In genomic region chr1:161382214-161383019, GRCh38 we compare ENCODE assay signal across 8 cellular contexts. TPM values are rescaled to one million over a fixed set of nuclear protein-coding genes. Genes with fewer than 3 reads are reported as not detected.
DNase-seq lines count a peak whose midpoint lies in the region; ATAC-seq and TF ChIP-seq lines count a peak whose summit lies in the region.

No MANE protein-coding gene starts in this region.

- peaks cover 28% of the 10 kb centered on the region for H3K4me1 ChIP-seq in adipocyte (ENCODE audit: control insufficient read depth, insufficient read depth, low read length)
- peaks cover 0 to 16% (median 9%) of the 10 kb centered on the region in 4 donors for H3K4me1 ChIP-seq in sigmoid colon

- H3K36me3 ChIP-seq in adipocyte (ENCODE audit: control insufficient read depth, insufficient read depth, low read length, severe bottlenecking) (no peaks in the 10 kb centered on the region), sigmoid colon (no peaks in the 10 kb centered on the region)

- TF ChIP-seq EP300 in sigmoid colon (IDR thresholded peaks at IDR 0.05), result peak in 1 of 4 donors; percentile 16

- peak; percentile 82 for TF ChIP-seq CTCF in CD14-positive monocyte (IDR thresholded peaks at IDR 0.05)
- TF ChIP-seq CTCF in sigmoid colon (IDR thresholded peaks at IDR 0.05), result peak; percentile 62 to 73 (median 66)

- H3K9ac ChIP-seq in adipocyte (ENCODE audit: low read length), result peak overlapping the region; percentile 62

- H3K27me3 ChIP-seq in adipocyte (replicated peaks; ENCODE audit: control insufficient read depth, insufficient read depth, low read length) (no peaks in the 10 kb centered on the region), sigmoid colon (no peaks in the 10 kb centered on the region)

- peaks cover 0 to 2% (median 0%) of the 10 kb centered on the region in 7 donors for H3K9me3 Mint-ChIP-seq in CD14-positive monocyte
- H3K9me3 Mint-ChIP-seq in activated T-helper 1 cell treated with anti-CD3 and anti-CD28 coated beads, Interleukin-12 subunit alpha, Interleukin-12 subunit beta, Interleukin-2, Interleukin-4 antibody, amounts not matched to agents 30 ng/mL and 10 ng/mL and 1 ng/mL, durations not matched to agents 14 hours and 24 hours and 36 hours, result no peaks in the 10 kb centered on the region

- H3K4me3 Mint-ChIP-seq in CD14-positive monocyte, result no peak overlapping the region
- no peak overlapping the region for H3K4me3 Mint-ChIP-seq in activated T-helper 1 cell treated with anti-CD3 and anti-CD28 coated beads, Interleukin-12 subunit alpha, Interleukin-12 subunit beta, Interleukin-2, Interleukin-4 antibody, amounts not matched to agents 30 ng/mL and 10 ng/mL and 1 ng/mL, durations not matched to agents 14 hours and 24 hours and 36 hours

- ATAC-seq in left cardiac atrium (peak; percentile 85 to 94), GM19351 (IDR thresholded peaks at IDR 0.05; ENCODE audit: unreplicated experiment) (no peak)

- peaks cover 12% of the 10 kb centered on the region for H3K4me1 Mint-ChIP-seq in CD14-positive monocyte
- H3K4me1 Mint-ChIP-seq in activated T-helper 1 cell treated with anti-CD3 and anti-CD28 coated beads, Interleukin-12 subunit alpha, Interleukin-12 subunit beta, Interleukin-2, Interleukin-4 antibody, amounts not matched to agents 30 ng/mL and 10 ng/mL and 1 ng/mL, durations not matched to agents 14 hours and 24 hours and 36 hours (ENCODE audit: low read depth), result peaks cover 18% of the 10 kb centered on the region

- H3K27ac ChIP-seq in sigmoid colon, result peak overlapping the region; percentile 48 to 81 (median 65)

- H3K27ac Mint-ChIP-seq in CD14-positive monocyte, result peak overlapping the region in 3 of 7 donors; percentile 11 to 79 (median 25)
- no peak overlapping the region for H3K27ac Mint-ChIP-seq in activated T-helper 1 cell treated with anti-CD3 and anti-CD28 coated beads, Interleukin-12 subunit alpha, Interleukin-12 subunit beta, Interleukin-2, Interleukin-4 antibody, amounts not matched to agents 30 ng/mL and 10 ng/mL and 1 ng/mL, durations not matched to agents 14 hours and 24 hours and 36 hours

- H3K9me3 ChIP-seq in adipocyte (ENCODE audit: control insufficient read depth, low read length), result no peaks in the 10 kb centered on the region
- no peaks in the 10 kb centered on the region for H3K9me3 ChIP-seq in sigmoid colon

- peaks cover 1 to 7% (median 2%) of the 10 kb centered on the region in 3 donors for H3K27me3 Mint-ChIP-seq in CD14-positive monocyte (ENCODE audit: low read depth in 3 of 3)
- H3K27me3 Mint-ChIP-seq in activated T-helper 1 cell treated with anti-CD3 and anti-CD28 coated beads, Interleukin-12 subunit alpha, Interleukin-12 subunit beta, Interleukin-2, Interleukin-4 antibody, amounts not matched to agents 30 ng/mL and 10 ng/mL and 1 ng/mL, durations not matched to agents 14 hours and 24 hours and 36 hours (ENCODE audit: insufficient read depth), result peaks cover 2% of the 10 kb centered on the region

- H3K36me3 Mint-ChIP-seq in CD14-positive monocyte, result peaks cover 0 to 2% of the 10 kb centered on the region in 2 donors
- H3K36me3 Mint-ChIP-seq in activated T-helper 1 cell treated with anti-CD3 and anti-CD28 coated beads, Interleukin-12 subunit alpha, Interleukin-12 subunit beta, Interleukin-2, Interleukin-4 antibody, amounts not matched to agents 30 ng/mL and 10 ng/mL and 1 ng/mL, durations not matched to agents 14 hours and 24 hours and 36 hours (ENCODE audit: low read depth), result peaks cover 3% of the 10 kb centered on the region

- WGBS in sigmoid colon, 2 donors, result 38 to 46% methylated on average over 4 of the region's 4 CpGs

- H3K4me3 ChIP-seq in adipocyte (ENCODE audit: low read length) (peak overlapping the region; percentile 33), sigmoid colon (no peak overlapping the region)

- TF ChIP-seq POLR2A in sigmoid colon (IDR thresholded peaks at IDR 0.05), result no peak

- intact Hi-C loops in CD14-positive monocyte (cut with micrococcal nuclease), result loop anchor here (5.0 to 10.0 kb wide), 3 partner anchors 68 to 155 kb away; partner anchors contain the start of genes SDHC (in 1 of the 2) and TOMM40L (in 1 of the 2)
- intact Hi-C loops in left cardiac atrium (cut with DNase I), result loop anchor here (2.0 to 10.0 kb wide), 3 partner anchors 156 to 188 kb away; partner anchors contain the start of genes TOMM40L (in 2 of the 2), ADAMTS4 (in 1 of the 2) and APOA2 (in 1 of the 2)
- intact Hi-C loops in sigmoid colon (cut with DNase I), result loop anchor here (2.0 to 5.0 kb wide), 2 partner anchors 70 to 156 kb away; partner anchors contain the start of genes SDHC and TOMM40L
- intact Hi-C loops in activated T-helper 1 cell treated with anti-CD3 and anti-CD28 coated beads, Interleukin-12 subunit alpha, Interleukin-12 subunit beta, Interleukin-2, Interleukin-4 antibody, amounts not matched to agents 30 ng/mL and 10 ng/mL and 1 ng/mL, durations not matched to agents 14 hours and 24 hours and 36 hours (cut with micrococcal nuclease), result loop anchor here (1.0 to 5.0 kb wide), 4 partner anchors 76 to 190 kb away; no protein-coding TSS in a partner anchor

- DNase-seq in CD14-positive monocyte (ENCODE audit: low spot score) (no peak), GOT3 (lab: John Stamatoyannopoulos, UW) (peak; percentile 5), NCI-H2196 treated with DMSO at 0.1 percent for 48 hours (lab: John Stamatoyannopoulos, UW; ENCODE audit: unreplicated experiment) (peak; percentile 42), adipocyte (ENCODE audit: low read depth) (peak; percentile 88), left cardiac atrium (peak; percentile 48), sigmoid colon (no peak)
- no peak for DNase-seq in activated T-helper 1 cell treated with anti-CD3 and anti-CD28 coated beads, Interleukin-12 subunit alpha, Interleukin-12 subunit beta, Interleukin-2, Interleukin-4 antibody, amounts not matched to agents 30 ng/mL and 10 ng/mL and 1 ng/mL, durations not matched to agents 14 hours and 24 hours and 36 hours (ENCODE audit: low spot score)

RNA-seq across cellular contexts. Expression of gene CFAP126, which starts 14.7 kb away (rescaled TPM):
- polyA plus RNA-seq in CD14-positive monocyte (not detected), sigmoid colon (not detected)
- total RNA-seq in left cardiac atrium (not detected), sigmoid colon (not detected)
- total RNA-seq in activated T-helper 1 cell treated with anti-CD3 and anti-CD28 coated beads, Interleukin-12 subunit alpha, Interleukin-12 subunit beta, Interleukin-2, Interleukin-4 antibody, amounts not matched to agents 30 ng/mL and 10 ng/mL and 1 ng/mL, durations not matched to agents 14 hours and 24 hours and 36 hours, result not detected in 2 replicates

Comparison
In these comparisons a context has a peak if more than half of its experiments do, and no peak if none do; other contexts are left out.
1. DNase-seq: peak in GOT3 (single experiment), NCI-H2196 treated with DMSO at 0.1 percent for 48 hours (single experiment), adipocyte (single experiment) and left cardiac atrium (single experiment); none in CD14-positive monocyte (single experiment), sigmoid colon (single experiment) and activated T-helper 1 cell treated with anti-CD3 and anti-CD28 coated beads, Interleukin-12 subunit alpha, Interleukin-12 subunit beta, Interleukin-2, Interleukin-4 antibody, amounts not matched to agents 30 ng/mL and 10 ng/mL and 1 ng/mL, durations not matched to agents 14 hours and 24 hours and 36 hours (single experiment).